ENCODE assay signal across 1 cellular context in the genomic region with DNA sequence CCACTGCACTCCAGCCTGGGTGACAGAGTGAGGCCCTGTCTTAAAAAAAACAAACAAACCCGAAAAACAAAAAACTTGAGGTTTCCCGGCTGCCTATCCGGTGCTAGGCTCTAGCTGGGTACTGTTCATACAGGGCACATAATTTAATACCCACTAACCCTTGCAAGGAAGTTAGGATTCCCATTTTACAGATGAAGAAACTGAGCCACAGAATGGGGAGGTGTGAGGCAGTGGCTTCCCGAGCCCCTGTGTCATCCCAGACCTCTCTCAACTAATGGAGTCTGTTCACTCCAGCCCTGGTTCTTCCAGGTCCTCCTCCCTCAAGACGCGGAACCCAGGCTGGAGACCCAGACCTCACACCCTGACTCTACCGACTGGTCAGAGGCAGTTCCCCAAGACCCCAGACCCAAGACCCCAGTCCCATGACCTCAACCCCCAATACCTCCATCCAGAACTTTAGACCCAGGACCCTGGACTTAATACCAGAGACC.
TF ChIP-seq lines count a peak whose summit lies in the region.

No MANE protein-coding gene starts in this region.

TF ChIP-seq in HEK293, 187 proteins besides CTCF, POLR2A, EP300 and RAD21 (continued from another document):
- TF ChIP-seq, protein P1, sequence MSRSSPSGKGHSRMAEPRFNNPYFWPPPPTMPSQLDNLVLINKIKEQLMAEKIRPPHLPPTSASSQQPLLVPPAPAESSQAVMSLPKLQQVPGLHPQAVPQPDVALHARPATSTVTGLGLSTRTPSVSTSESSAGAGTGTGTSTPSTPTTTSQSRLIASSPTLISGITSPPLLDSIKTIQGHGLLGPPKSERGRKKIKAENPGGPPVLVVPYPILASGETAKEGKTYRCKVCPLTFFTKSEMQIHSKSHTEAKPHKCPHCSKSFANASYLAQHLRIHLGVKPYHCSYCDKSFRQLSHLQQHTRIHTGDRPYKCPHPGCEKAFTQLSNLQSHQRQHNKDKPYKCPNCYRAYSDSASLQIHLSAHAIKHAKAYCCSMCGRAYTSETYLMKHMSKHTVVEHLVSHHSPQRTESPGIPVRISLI (tag by site-specific recombination; IDR thresholded peaks at IDR 0.05) = no peak
- TF ChIP-seq ZNF677 (tag by site-specific recombination; IDR thresholded peaks at IDR 0.05) = no peak
- TF ChIP-seq ZNF366 (tag by site-specific recombination; conservative IDR thresholded peaks at IDR 0.05) = no peak
- TF ChIP-seq SP3 (tag by site-specific recombination; IDR thresholded peaks at IDR 0.05) = no peak
- no peak for TF ChIP-seq ZBTB10 (tag by site-specific recombination; IDR thresholded peaks at IDR 0.05)
- TF ChIP-seq, protein P2, sequence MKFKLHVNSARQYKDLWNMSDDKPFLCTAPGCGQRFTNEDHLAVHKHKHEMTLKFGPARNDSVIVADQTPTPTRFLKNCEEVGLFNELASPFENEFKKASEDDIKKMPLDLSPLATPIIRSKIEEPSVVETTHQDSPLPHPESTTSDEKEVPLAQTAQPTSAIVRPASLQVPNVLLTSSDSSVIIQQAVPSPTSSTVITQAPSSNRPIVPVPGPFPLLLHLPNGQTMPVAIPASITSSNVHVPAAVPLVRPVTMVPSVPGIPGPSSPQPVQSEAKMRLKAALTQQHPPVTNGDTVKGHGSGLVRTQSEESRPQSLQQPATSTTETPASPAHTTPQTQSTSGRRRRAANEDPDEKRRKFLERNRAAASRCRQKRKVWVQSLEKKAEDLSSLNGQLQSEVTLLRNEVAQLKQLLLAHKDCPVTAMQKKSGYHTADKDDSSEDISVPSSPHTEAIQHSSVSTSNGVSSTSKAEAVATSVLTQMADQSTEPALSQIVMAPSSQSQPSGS (tag by site-specific recombination; IDR thresholded peaks at IDR 0.05; ENCODE audit: low read depth) = no peak
- no peak for TF ChIP-seq ZNF76 (tag by site-specific recombination; IDR thresholded peaks at IDR 0.05; ENCODE audit: borderline replicate concordance, low read depth)
